1 cellular context compared by ENCODE assay signal in the genomic region with DNA sequence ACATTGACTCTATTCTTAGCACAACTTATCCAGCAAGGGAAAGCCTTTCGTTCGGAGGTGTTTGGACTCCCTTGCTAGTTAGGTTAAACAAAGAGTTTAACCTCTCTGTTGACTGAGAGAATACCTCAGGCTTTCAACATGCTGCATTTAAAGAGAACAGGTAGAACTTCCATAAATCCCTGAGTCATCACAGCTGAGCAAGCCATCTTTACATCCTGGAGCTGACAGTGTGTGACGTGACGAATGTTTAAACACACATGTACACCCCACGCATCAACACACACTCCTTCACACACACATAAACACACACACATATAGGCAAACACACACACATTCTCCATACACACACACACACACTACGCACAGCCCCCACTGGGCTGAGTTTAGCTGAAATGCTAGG.
TF ChIP-seq lines count a peak whose summit lies in the region.

No MANE protein-coding gene starts in this region.

TF ChIP-seq in K562, 482 proteins besides CTCF, POLR2A, EP300 and RAD21 (continued from another document):
- TF ChIP-seq, protein P1, sequence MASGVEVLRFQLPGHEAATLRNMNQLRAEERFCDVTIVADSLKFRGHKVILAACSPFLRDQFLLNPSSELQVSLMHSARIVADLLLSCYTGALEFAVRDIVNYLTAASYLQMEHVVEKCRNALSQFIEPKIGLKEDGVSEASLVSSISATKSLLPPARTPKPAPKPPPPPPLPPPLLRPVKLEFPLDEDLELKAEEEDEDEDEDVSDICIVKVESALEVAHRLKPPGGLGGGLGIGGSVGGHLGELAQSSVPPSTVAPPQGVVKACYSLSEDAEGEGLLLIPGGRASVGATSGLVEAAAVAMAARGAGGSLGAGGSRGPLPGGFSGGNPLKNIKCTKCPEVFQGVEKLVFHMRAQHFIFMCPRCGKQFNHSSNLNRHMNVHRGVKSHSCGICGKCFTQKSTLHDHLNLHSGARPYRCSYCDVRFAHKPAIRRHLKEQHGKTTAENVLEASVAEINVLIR (CRISPR knock-in tag; IDR thresholded peaks at IDR 0.05) = no peak
- TF ChIP-seq, protein P2, sequence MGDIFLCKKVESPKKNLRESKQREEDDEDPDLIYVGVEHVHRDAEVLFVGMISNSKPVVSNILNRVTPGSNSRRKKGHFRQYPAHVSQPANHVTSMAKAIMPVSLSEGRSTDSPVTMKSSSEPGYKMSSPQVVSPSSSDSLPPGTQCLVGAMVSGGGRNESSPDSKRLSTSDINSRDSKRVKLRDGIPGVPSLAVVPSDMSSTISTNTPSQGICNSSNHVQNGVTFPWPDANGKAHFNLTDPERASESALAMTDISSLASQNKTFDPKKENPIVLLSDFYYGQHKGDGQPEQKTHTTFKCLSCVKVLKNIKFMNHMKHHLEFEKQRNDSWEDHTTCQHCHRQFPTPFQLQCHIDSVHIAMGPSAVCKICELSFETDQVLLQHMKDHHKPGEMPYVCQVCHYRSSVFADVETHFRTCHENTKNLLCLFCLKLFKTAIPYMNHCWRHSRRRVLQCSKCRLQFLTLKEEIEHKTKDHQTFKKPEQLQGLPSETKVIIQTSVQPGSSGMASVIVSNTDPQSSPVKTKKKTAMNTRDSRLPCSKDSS (IDR thresholded peaks at IDR 0.05; ENCODE audit: low read depth, partially characterized antibody) = no peak
- TF ChIP-seq SUPT5H (IDR thresholded peaks at IDR 0.05) = no peak
- TF ChIP-seq MEIS2 (IDR thresholded peaks at IDR 0.05; ENCODE audit: partially characterized antibody) = no peak
- TF ChIP-seq NFE2 (IDR thresholded peaks at IDR 0.05; ENCODE audit: low read depth) = peak; percentile 46
- TF ChIP-seq, protein P3, sequence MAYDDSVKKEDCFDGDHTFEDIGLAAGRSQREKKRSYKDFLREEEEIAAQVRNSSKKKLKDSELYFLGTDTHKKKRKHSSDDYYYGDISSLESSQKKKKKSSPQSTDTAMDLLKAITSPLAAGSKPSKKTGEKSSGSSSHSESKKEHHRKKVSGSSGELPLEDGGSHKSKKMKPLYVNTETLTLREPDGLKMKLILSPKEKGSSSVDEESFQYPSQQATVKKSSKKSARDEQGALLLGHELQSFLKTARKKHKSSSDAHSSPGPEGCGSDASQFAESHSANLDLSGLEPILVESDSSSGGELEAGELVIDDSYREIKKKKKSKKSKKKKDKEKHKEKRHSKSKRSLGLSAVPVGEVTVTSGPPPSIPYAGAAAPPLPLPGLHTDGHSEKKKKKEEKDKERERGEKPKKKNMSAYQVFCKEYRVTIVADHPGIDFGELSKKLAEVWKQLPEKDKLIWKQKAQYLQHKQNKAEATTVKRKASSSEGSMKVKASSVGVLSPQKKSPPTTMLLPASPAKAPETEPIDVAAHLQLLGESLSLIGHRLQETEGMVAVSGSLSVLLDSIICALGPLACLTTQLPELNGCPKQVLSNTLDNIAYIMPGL (CRISPR knock-in tag; IDR thresholded peaks at IDR 0.05) = no peak
- no peak for TF ChIP-seq ARHGAP35 (IDR thresholded peaks at IDR 0.05; ENCODE audit: partially characterized antibody)
- no peak for TF ChIP-seq HCFC1 (IDR thresholded peaks at IDR 0.05; ENCODE audit: low read depth, low read length)
- TF ChIP-seq TCF7L2 (IDR thresholded peaks at IDR 0.05; ENCODE audit: low read depth, low read length) = no peak
